In the genomic region with DNA sequence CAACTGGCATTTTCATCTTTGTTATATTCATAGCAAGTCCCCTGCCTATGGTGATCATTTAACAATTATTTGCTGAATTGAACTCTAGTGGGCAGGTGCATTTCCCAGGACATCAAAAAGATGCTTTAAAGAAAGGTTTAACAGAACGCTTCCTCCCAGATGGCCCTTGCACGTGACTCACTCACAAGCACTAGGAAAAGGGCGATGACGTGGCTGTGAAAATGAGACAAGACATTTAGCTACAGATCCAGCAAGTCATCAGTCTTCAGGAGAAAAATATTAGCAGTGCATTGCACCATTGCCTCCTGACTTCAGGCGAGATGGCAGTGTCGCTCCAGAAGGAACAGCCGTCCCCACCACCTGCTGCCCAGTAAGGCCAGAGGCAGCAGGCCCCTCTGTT, we compare ENCODE assay signal across 25 cellular contexts. TPM values are rescaled to one million over a fixed set of nuclear protein-coding genes. Genes with fewer than 3 reads are reported as not detected.
"Had no signal": no experiment of that assay in that cellular context is flagged by ENCODE, and none has a peak within 500 bp of the region (broad histone marks: within the 10 kb centered on the region; RNA-seq: fewer than 3 reads in every experiment).

No MANE protein-coding gene starts in this region.

- DNase-seq: activated CD4-positive, alpha-beta memory T cell treated with anti-CD3 and anti-CD28 coated beads for 36 hours; activated CD4-positive, alpha-beta T cell treated with anti-CD3 and anti-CD28 coated beads, Interleukin-2, amount 10 ng/mL, durations not matched to agents 7 days and 5 days; activated CD4-positive, CD25-positive, alpha-beta regulatory T cell; activated CD8-positive, alpha-beta memory T cell treated with anti-CD3 and anti-CD28 coated beads for 24 hours; activated effector memory CD4-positive, alpha-beta T cell treated with anti-CD3 and anti-CD28 coated beads, Interleukin-2, amount 50 U/mL, for 16 hours; activated naive CD4-positive, alpha-beta T cell treated with Interleukin-2 at 50 U/mL for 16 hours; activated naive CD8-positive, alpha-beta T cell treated with anti-CD3 and anti-CD28 coated beads, Interleukin-2, amount 50 U/mL, for 24 hours; activated T-cell treated with anti-CD3 and anti-CD28 coated beads, Interleukin-2, amount 50 U/mL, for 4 hours; amniotic stem cell; body of pancreas; Kasumi-1; NCI-H1048; NCI-H1417; NCI-H2029; NCI-H2107; NCI-H2171 treated with DMSO at 0.1 percent for 48 hours; NCI-H345; NCI-H510A; Peyer's patch; SHP77 treated with DMSO at 0.1 percent for 48 hours; T-helper 17 cell; T1000 had no signal

RNA-seq across cellular contexts. Expression of a gene that starts 37.3 kb away (rescaled TPM):
- total RNA-seq: activated CD4-positive, alpha-beta memory T cell treated with anti-CD3 and anti-CD28 coated beads for 36 hours; activated CD4-positive, alpha-beta T cell treated with anti-CD3 and anti-CD28 coated beads, Interleukin-2, amount 10 ng/mL, durations not matched to agents 7 days and 5 days; activated naive CD4-positive, alpha-beta T cell treated with anti-CD3 and anti-CD28 coated beads, Interleukin-2, amount 50 U/mL, for 72 hours; activated T-cell treated with anti-CD3 and anti-CD28 coated beads, Interleukin-2, amount 50 U/mL, for 4 hours; ascending aorta; SK-MEL-5; T-helper 17 cell had no signal
